Comparison of ENCODE assay signal across 9 cellular contexts in the genomic region with DNA sequence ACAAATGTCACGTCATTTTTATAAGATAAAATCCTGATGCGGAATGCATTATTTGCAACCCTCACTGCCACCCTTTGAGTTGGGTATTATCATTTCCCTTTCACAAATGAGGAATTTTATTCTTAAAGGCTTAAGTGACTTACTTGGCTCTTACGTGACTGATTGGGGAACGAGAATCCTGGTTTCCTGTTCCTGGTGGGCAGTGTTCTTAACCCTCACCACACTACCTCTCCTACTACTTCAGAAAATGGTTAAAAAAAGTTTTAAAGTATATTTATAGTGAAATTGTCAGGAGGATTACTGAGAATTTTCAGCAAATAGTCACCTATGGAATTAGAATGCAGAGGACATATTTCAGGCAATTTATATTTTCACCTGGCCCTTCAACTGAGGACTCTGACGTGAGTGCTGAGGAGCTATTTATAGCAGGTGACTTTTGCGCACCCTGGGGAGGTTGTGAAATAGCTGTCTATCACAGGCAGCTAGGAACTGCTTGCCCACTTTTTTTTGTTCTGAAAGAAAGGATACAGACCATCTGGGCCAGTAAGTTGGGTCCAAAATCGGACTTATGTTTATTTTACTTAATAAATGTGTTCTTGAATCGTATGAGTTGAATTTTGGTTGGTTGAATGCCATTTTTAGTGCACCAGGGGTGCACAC. TPM values are rescaled to one million over a fixed set of nuclear protein-coding genes. Genes with fewer than 3 reads are reported as not detected.
DNase-seq lines count a peak whose midpoint lies in the region; ATAC-seq, FAIRE-seq and TF ChIP-seq lines count a peak whose summit lies in the region.
"Had no signal": no experiment of that assay in that cellular context is flagged by ENCODE, and none has a peak within 500 bp of the region (broad histone marks: within the 10 kb centered on the region; RNA-seq: fewer than 3 reads in every experiment).

No MANE protein-coding gene starts in this region.

- H3K27me3 ChIP-seq in colonic mucosa (no peaks in the 10 kb centered on the region), esophagus squamous epithelium (no peaks in the 10 kb centered on the region)

- TF ChIP-seq POLR2A in esophagus squamous epithelium (IDR thresholded peaks at IDR 0.05): no peak
- no peak for TF ChIP-seq POLR2A in H54 (IDR thresholded peaks at IDR 0.05; ENCODE audit: low read depth, low read length)

- H3K4me3 ChIP-seq in colonic mucosa: no peak overlapping the region
- no peak overlapping the region for H3K4me3 ChIP-seq in esophagus squamous epithelium

- 41 to 48% methylated on average over 8 of the region's 8 CpGs for WGBS in esophagus squamous epithelium, 2 donors

- intact Hi-C loops in left ventricle myocardium superior (cut with micrococcal nuclease): no loop called here
- intact Hi-C loops in colonic mucosa (cut with DNase I): no loop called here
- intact Hi-C loops in esophagus squamous epithelium (cut with DNase I): no loop called here

- no peak for TF ChIP-seq CTCF in colonic mucosa (IDR thresholded peaks at IDR 0.05)
- no peak for TF ChIP-seq CTCF in esophagus squamous epithelium (IDR thresholded peaks at IDR 0.05)

- H3K36me3 ChIP-seq in colonic mucosa (no peaks in the 10 kb centered on the region), esophagus squamous epithelium (no peaks in the 10 kb centered on the region)

- DNase-seq in NCI-H1417 treated with DMSO at 0.1 percent for 48 hours (lab: John Stamatoyannopoulos, UW) (peak; percentile 15), left ventricle myocardium superior (peak; percentile 62), colonic mucosa (no peak), esophagus squamous epithelium (lab: John Stamatoyannopoulos, UW) (no peak), H54 (ENCODE audit: insufficient read length, low spot score) (no peak)
- DNase-seq: stimulated activated naive CD8-positive, alpha-beta T cell treated with anti-CD3 and anti-CD28 coated beads, Interleukin-15, Interleukin-2, amounts not matched to agents 100 U/mL and 50 U/mL, for 24 hours had no signal

- H3K9ac ChIP-seq in colonic mucosa (ENCODE audit: low read depth in 2 of 2, low read length in 2 of 2): no peak overlapping the region

- no peaks in the 10 kb centered on the region for H3K4me1 ChIP-seq in colonic mucosa
- H3K4me1 ChIP-seq in esophagus squamous epithelium: peaks cover 0 to 12% (median 8%) of the 10 kb centered on the region in 3 donors

- H3K27ac ChIP-seq in colonic mucosa: no peak overlapping the region
- peak overlapping the region in 2 of 4 donors; percentile 45 to 46 for H3K27ac ChIP-seq in esophagus squamous epithelium

- ATAC-seq in GM18498 (IDR thresholded peaks at IDR 0.05; ENCODE audit: unreplicated experiment): peak; percentile 92
- peak; percentile 87 for ATAC-seq in HG02571 (IDR thresholded peaks at IDR 0.05; ENCODE audit: unreplicated experiment)
- ATAC-seq in left ventricle myocardium superior: peak; percentile 95
- ATAC-seq in HG03045 (IDR thresholded peaks at IDR 0.05; ENCODE audit: unreplicated experiment): no peak
- ATAC-seq: stimulated activated naive CD8-positive, alpha-beta T cell treated with anti-CD3 and anti-CD28 coated beads, Interleukin-15, Interleukin-2, amounts not matched to agents 100 U/mL and 50 U/mL, for 24 hours had no signal

- no peak for FAIRE-seq in H54 (lab: Jason Lieb, UNC)

- H3K9me3 ChIP-seq in colonic mucosa (no peaks in the 10 kb centered on the region), esophagus squamous epithelium (no peaks in the 10 kb centered on the region)

RNA-seq across cellular contexts. Expression of gene RASGRP3, which starts 18.7 kb away (rescaled TPM):
- total RNA-seq in left ventricle myocardium superior (53.8 TPM), colonic mucosa (1 to 10 TPM; 3.6 to 3.9 TPM), esophagus squamous epithelium (10 to 100 TPM in 1 of 4 donors, 1 to 10 TPM in 2, under 1 TPM in 1; 0.53 to 10.2 (median 5.3) TPM)

Comparison
In these comparisons a context has a peak if more than half of its experiments do, and no peak if none do; other contexts are left out.
1. DNase-seq: peak in NCI-H1417 treated with DMSO at 0.1 percent for 48 hours (single experiment) and left ventricle myocardium superior (single experiment); none in colonic mucosa (single experiment), esophagus squamous epithelium (single experiment) and H54 (single experiment).